In the genomic region with DNA sequence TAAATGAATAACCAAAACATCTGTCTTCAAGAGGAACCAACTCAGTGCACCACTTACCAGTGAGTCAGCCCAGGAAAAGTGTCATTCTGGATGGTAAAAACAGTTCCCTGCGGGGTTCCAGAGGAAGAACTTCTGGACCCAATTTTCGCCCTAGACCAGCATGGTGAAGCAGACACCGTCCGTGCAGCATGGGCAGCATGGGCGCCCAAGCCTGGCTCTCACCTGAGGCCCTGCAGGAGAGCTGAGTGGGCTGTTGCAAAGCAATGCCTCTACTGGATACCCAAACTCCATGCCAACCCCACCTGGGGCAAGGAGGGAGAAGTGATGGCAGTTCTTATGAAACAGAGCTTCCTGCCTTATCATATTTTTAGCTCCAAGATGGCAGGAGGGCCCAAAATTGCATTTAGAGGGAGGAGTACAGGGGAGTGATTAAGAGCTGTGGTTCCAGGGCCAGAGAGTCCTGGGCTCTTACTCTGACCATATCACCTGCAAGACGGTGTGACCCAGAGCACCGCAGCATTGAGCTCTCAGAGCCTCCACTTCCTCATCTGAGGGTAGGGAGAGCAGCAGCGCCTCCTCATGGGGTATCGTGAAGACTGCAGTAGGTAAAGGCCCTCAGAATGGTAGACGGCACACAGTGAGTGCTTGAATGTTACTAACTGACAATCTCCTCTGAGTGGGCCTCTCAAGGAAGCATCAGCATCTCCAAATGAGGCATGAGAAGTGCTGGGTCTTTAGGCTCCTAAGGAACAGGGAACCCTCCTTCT, we compare ENCODE assay signal across 8 cellular contexts. TPM values are rescaled to one million over a fixed set of nuclear protein-coding genes. Genes with fewer than 3 reads are reported as not detected.
A peak's percentile ranks its signal among the peaks of the same experiment; 100 is the strongest.
DNase-seq lines count a peak whose midpoint lies in the region; ATAC-seq, FAIRE-seq and TF ChIP-seq lines count a peak whose summit lies in the region.

No MANE protein-coding gene starts in this region.

- DNase-seq in GM12864 (ENCODE audit: low read depth) (no peak), OCI-LY7 (ENCODE audit: low spot score) (peak; percentile 58), HepG2 (ENCODE audit: low spot score) (no peak), esophagus muscularis mucosa (ENCODE audit: extremely low spot score) (no peak), hepatocyte (ENCODE audit: low spot score) (no peak), amygdala (lab: John Stamatoyannopoulos, UW) (no peak)
- peak; percentile 33 for DNase-seq in activated naive CD8-positive, alpha-beta T cell treated with anti-CD3 and anti-CD28 coated beads for 36 hours

- H3K9me3 Mint-ChIP-seq in activated naive CD8-positive, alpha-beta T cell treated with anti-CD3 and anti-CD28 coated beads for 36 hours = no peaks in the 10 kb centered on the region

- H3K4me1 ChIP-seq in OCI-LY7 (ENCODE audit: insufficient read depth, low read length, poor library complexity, severe bottlenecking) = peaks cover 10% of the 10 kb centered on the region
- no peaks in the 10 kb centered on the region for H3K4me1 ChIP-seq in HepG2 (ENCODE audit: insufficient read depth, low read length)
- peaks cover 0 to 3% (median 2%) of the 10 kb centered on the region in 4 donors for H3K4me1 ChIP-seq in esophagus muscularis mucosa
- no peaks in the 10 kb centered on the region for H3K4me1 ChIP-seq in hepatocyte (ENCODE audit: insufficient read depth)

- no peaks in the 10 kb centered on the region for H3K27me3 Mint-ChIP-seq in activated naive CD8-positive, alpha-beta T cell treated with anti-CD3 and anti-CD28 coated beads for 36 hours

- no peak for TF ChIP-seq RAD21 in HepG2 (CRISPR knock-in tag; IDR thresholded peaks at IDR 0.05)

- no peak for FAIRE-seq in HepG2 (lab: Jason Lieb, UNC)

- H3K4me3 ChIP-seq in GM12864 (ENCODE audit: low read depth, low read length) (no peak overlapping the region), OCI-LY7 (ENCODE audit: low read depth, low read length, poor library complexity, severe bottlenecking) (no peak overlapping the region), HepG2 (replicated peaks in 1 of 3; ENCODE audit: insufficient read depth in 1 of 3, low read depth in 2 of 3, low read length in 3 of 3) (no peak overlapping the region), esophagus muscularis mucosa (no peak overlapping the region), hepatocyte (no peak overlapping the region)

- H3K36me3 ChIP-seq in OCI-LY7 (ENCODE audit: insufficient read depth, low read length) = peaks cover 68% of the 10 kb centered on the region
- H3K36me3 ChIP-seq in HepG2 (replicated peaks in 1 of 2; ENCODE audit: control insufficient read depth in 1 of 2, insufficient read depth in 2 of 2, low read length in 2 of 2) = peaks cover 10 to 46% of the 10 kb centered on the region in 2 experiments
- H3K36me3 ChIP-seq in esophagus muscularis mucosa = peaks cover 31 to 99% (median 89%) of the 10 kb centered on the region in 4 donors
- H3K36me3 ChIP-seq in hepatocyte (replicated peaks; ENCODE audit: insufficient read depth, low read depth) = no peaks in the 10 kb centered on the region

- H3K4me2 ChIP-seq in OCI-LY7 (ENCODE audit: low read length) (no peak overlapping the region), HepG2 (ENCODE audit: low read depth, low read length) (no peak overlapping the region), hepatocyte (no peak overlapping the region)

- H4K20me1 ChIP-seq in OCI-LY7 (ENCODE audit: insufficient read depth, low read length) (no peaks in the 10 kb centered on the region), HepG2 (ENCODE audit: insufficient read depth, low read length) (no peaks in the 10 kb centered on the region), hepatocyte (ENCODE audit: insufficient read depth, poor library complexity, severe bottlenecking) (no peaks in the 10 kb centered on the region)

- POLR2A ChIA-PET in OCI-LY7 (lab: Charles Lee) (interaction anchor here (0.6 to 1.2 kb wide), 3 partner anchors 21 to 233 kb away, joined by 3 to 5 read pairs (median 3); no protein-coding TSS in a partner anchor), HepG2 (lab: Yijun Ruan, JAX) (no interaction called here)

- H3K4me1 Mint-ChIP-seq in activated naive CD8-positive, alpha-beta T cell treated with anti-CD3 and anti-CD28 coated beads for 36 hours = peaks cover 4% of the 10 kb centered on the region

- CTCF ChIA-PET in OCI-LY7 (lab: Charles Lee; ENCODE audit: unreplicated experiment) (interaction anchor here (0.6 to 1.4 kb wide), 4 partner anchors 17 to 170 kb away, joined by 3 to 5 read pairs (median 3); no protein-coding TSS in a partner anchor), HepG2 (lab: Yijun Ruan, JAX; ENCODE audit: low intra/inter-chr PET ratio, low total read pairs) (interaction anchor here (1.1 kb wide), 1 partner anchor 168 kb away, joined by 3 read pairs; no protein-coding TSS in a partner anchor)

- no peak overlapping the region for H3K27ac Mint-ChIP-seq in activated naive CD8-positive, alpha-beta T cell treated with anti-CD3 and anti-CD28 coated beads for 36 hours

- WGBS in HepG2 (ENCODE audit: low lambda C conversion rate) = 100% methylated on average over 2 of the region's 10 CpGs
- 78% methylated on average over 10 of the region's 10 CpGs for WGBS in esophagus muscularis mucosa
- 91% methylated on average over 10 of the region's 10 CpGs for WGBS in hepatocyte (ENCODE audit: low lambda C conversion rate, missing lambda C conversion rate)

- no peak overlapping the region for H3K9ac ChIP-seq in HepG2 (ENCODE audit: insufficient read depth, low read depth, low read length)

- no TSS peak for BruUV-seq in OCI-LY7 (replicated peaks; lab: Mats Ljungman, UMichigan)
- no TSS peak for BruUV-seq in HepG2 (replicated peaks; lab: Mats Ljungman, UMichigan)

- no peaks in the 10 kb centered on the region for H3K9me2 ChIP-seq in OCI-LY7 (ENCODE audit: insufficient read depth, low read length)
- no peaks in the 10 kb centered on the region for H3K9me2 ChIP-seq in hepatocyte (replicated peaks; ENCODE audit: insufficient read depth)

- H3K4me3 Mint-ChIP-seq in activated naive CD8-positive, alpha-beta T cell treated with anti-CD3 and anti-CD28 coated beads for 36 hours = no peak overlapping the region

- peaks cover 19% of the 10 kb centered on the region for H3K36me3 Mint-ChIP-seq in activated naive CD8-positive, alpha-beta T cell treated with anti-CD3 and anti-CD28 coated beads for 36 hours

- peak; percentile 58 for ATAC-seq in HepG2
- no peak for ATAC-seq in GM21786 (IDR thresholded peaks at IDR 0.05; ENCODE audit: unreplicated experiment)

- TF ChIP-seq EP300 in HepG2 (IDR thresholded peaks at IDR 0.05; ENCODE audit: low read depth in 2 of 2, low read length in 2 of 2) (no peak), HepG2 (CRISPR knock-in tag; IDR thresholded peaks at IDR 0.05; ENCODE audit: borderline replicate concordance) (no peak), esophagus muscularis mucosa (IDR thresholded peaks at IDR 0.05) (no peak)

- in situ Hi-C loops in HepG2 (cut with HindIII; ENCODE audit: extremely low pct_ligation_motif_present, low pct_unique_long_range_greater_than_20kb) = no loop called here

- H3K79me2 ChIP-seq in OCI-LY7 (ENCODE audit: insufficient read depth, low read depth, low read length) (no peaks in the 10 kb centered on the region), HepG2 (ENCODE audit: insufficient read depth, low read length) (no peaks in the 10 kb centered on the region), hepatocyte (no peaks in the 10 kb centered on the region)

- no peak overlapping the region for H2AFZ ChIP-seq in OCI-LY7 (ENCODE audit: low read length)
- no peak overlapping the region for H2AFZ ChIP-seq in HepG2 (ENCODE audit: low read length)
- H2AFZ ChIP-seq in hepatocyte = no peak overlapping the region

- peak; percentile 56 for TF ChIP-seq CTCF in GM12864 (IDR thresholded peaks at IDR 0.05; ENCODE audit: low read depth, low read length, missing control alignments)
- peak; percentile 76 for TF ChIP-seq CTCF in OCI-LY7 (conservative IDR thresholded peaks at IDR 0.05; ENCODE audit: low read length)
- TF ChIP-seq CTCF in HepG2 (CRISPR knock-in tag; IDR thresholded peaks at IDR 0.05) = peak; percentile 52
- peak in 1 of 3 experiments; percentile 17 for TF ChIP-seq CTCF in esophagus muscularis mucosa (IDR thresholded peaks at IDR 0.05)
- no peak for TF ChIP-seq CTCF in hepatocyte (IDR thresholded peaks at IDR 0.05; ENCODE audit: poor library complexity)

- H3K27me3 ChIP-seq in HepG2 (ENCODE audit: control insufficient read depth in 1 of 2, insufficient read depth in 2 of 2, low read length in 2 of 2) = no peaks in the 10 kb centered on the region
- no peaks in the 10 kb centered on the region for H3K27me3 ChIP-seq in esophagus muscularis mucosa
- H3K27me3 ChIP-seq in hepatocyte = no peaks in the 10 kb centered on the region

- no peaks in the 10 kb centered on the region for H3K9me3 ChIP-seq in OCI-LY7 (ENCODE audit: low read length)
- no peaks in the 10 kb centered on the region for H3K9me3 ChIP-seq in HepG2 (ENCODE audit: low read length)
- H3K9me3 ChIP-seq in esophagus muscularis mucosa = no peaks in the 10 kb centered on the region
- H3K9me3 ChIP-seq in hepatocyte (ENCODE audit: low read depth) = no peaks in the 10 kb centered on the region

- intact Hi-C loops in OCI-LY7 (cut with micrococcal nuclease; ENCODE audit: unreplicated experiment) (loop anchor here (5.0 kb wide), 1 partner anchor 256 kb away; a partner anchor contains a TSS), HepG2 (cut with micrococcal nuclease; ENCODE audit: unreplicated experiment) (no loop called here), esophagus muscularis mucosa (cut with DNase I) (no loop called here)

- no peak for TF ChIP-seq POLR2A in HepG2 (IDR thresholded peaks at IDR 0.05; ENCODE audit: insufficient read depth in 1 of 2, low read depth in 2 of 2, low read length in 2 of 2)
- no peak for TF ChIP-seq POLR2A in esophagus muscularis mucosa (IDR thresholded peaks at IDR 0.05; ENCODE audit: low read depth)

- no peak overlapping the region for H3K27ac ChIP-seq in OCI-LY7 (ENCODE audit: low read depth, low read length, poor library complexity, severe bottlenecking)
- no peak overlapping the region for H3K27ac ChIP-seq in HepG2 (ENCODE audit: extremely low read length, insufficient read depth, low read length)
- H3K27ac ChIP-seq in esophagus muscularis mucosa (replicated peaks in 1 of 4) = no peak overlapping the region
- no peak overlapping the region for H3K27ac ChIP-seq in hepatocyte

RNA-seq across cellular contexts. Expression of a gene that starts 16.6 kb away (rescaled TPM):
- 23.4 and 28.8 TPM in 2 replicates for total RNA-seq in OCI-LY7 (2014; rRNA removed; shearing (Covaris generic))
- total RNA-seq in OCI-LY7 (2022) = 40.7 and 47.0 TPM in 2 replicates
- 10 to 100 TPM; 18.1 to 18.2 TPM for total RNA-seq in activated naive CD8-positive, alpha-beta T cell treated with anti-CD3 and anti-CD28 coated beads for 36 hours
- total RNA-seq in HepG2 (2016; rRNA removed; fragmentation: Illumina TruSeq; extraction: Trizol) = 4.3 and 4.8 TPM in 2 replicates
- 1.1 and 1.2 TPM in 2 replicates for total RNA-seq in HepG2 (2016; cell fraction: cytosol; rRNA removed; fragmentation: Illumina TruSeq; extraction: Trizol; ENCODE audit: low read depth)
- 3.0 and 4.9 TPM in 2 replicates for total RNA-seq in HepG2 (2016; cell fraction: insoluble cytoplasmic fraction; rRNA removed; fragmentation: Illumina TruSeq; extraction: Trizol)
- total RNA-seq in HepG2 (2016; cell fraction: membrane; rRNA removed; fragmentation: Illumina TruSeq; extraction: Trizol) = 3.8 TPM in 2 replicates
- 2.6 and 3.9 TPM in 2 replicates for total RNA-seq in HepG2 (2016; cell fraction: nucleus; rRNA removed; fragmentation: Illumina TruSeq; extraction: Trizol)
- 9.3 and 9.6 TPM in 2 replicates for polyA plus RNA-seq in HepG2 (2011; rRNA removed)
- polyA plus RNA-seq in HepG2 (2011; cell fraction: cytosol; rRNA removed) = 7.3 and 11.5 TPM in 2 replicates
- polyA plus RNA-seq in HepG2 (2011; cell fraction: nucleus; rRNA removed) = 14.7 and 18.6 TPM in 2 replicates
- polyA plus RNA-seq in HepG2 (2012) = 4.4 and 6.6 TPM in 2 replicates
- 1.7 and 3.1 TPM in 2 replicates for polyA plus RNA-seq in HepG2 (2016; cell fraction: cytosol; fragmentation: Illumina TruSeq; extraction: Trizol; ENCODE audit: low read depth)
- 3.3 and 4.8 TPM in 2 replicates for polyA plus RNA-seq in HepG2 (2016; cell fraction: insoluble cytoplasmic fraction; fragmentation: Illumina TruSeq; extraction: Trizol; ENCODE audit: low read depth)
- polyA plus RNA-seq in HepG2 (2016; cell fraction: membrane; fragmentation: Illumina TruSeq; extraction: Trizol; ENCODE audit: low read depth) = 3.5 and 4.2 TPM in 2 replicates
- polyA plus RNA-seq in HepG2 (2016; cell fraction: nucleus; fragmentation: Illumina TruSeq; extraction: Trizol; ENCODE audit: insufficient read depth, low read depth) = 8.4 and 9.9 TPM in 2 replicates
- polyA minus RNA-seq in HepG2 (2011; rRNA and poly(A)+ RNA removed; ENCODE audit: low replicate concordance) = 26.2 and 71.2 TPM in 2 replicates
- 6.0 and 7.6 TPM in 2 replicates for polyA minus RNA-seq in HepG2 (2011; cell fraction: cytosol; rRNA and poly(A)+ RNA removed)
- 11.9 and 12.7 TPM in 2 replicates for polyA minus RNA-seq in HepG2 (2011; cell fraction: nucleus; rRNA and poly(A)+ RNA removed)
- total RNA-seq in esophagus muscularis mucosa = 10 to 100 TPM; 62.0 to 89.3 (median 76.1) TPM
- 34.7 and 48.4 TPM in 2 replicates for total RNA-seq in hepatocyte
- 33.5 and 40.4 TPM in 2 replicates for polyA plus RNA-seq in hepatocyte

RNA-seq across cellular contexts. Expression of a gene that starts 29.6 kb away (rescaled TPM):
- 15.0 and 27.7 TPM in 2 replicates for total RNA-seq in OCI-LY7 (2014; rRNA removed; shearing (Covaris generic))
- 51.2 and 51.8 TPM in 2 replicates for total RNA-seq in OCI-LY7 (2022)
- 10 to 100 TPM; 54.9 to 58.4 TPM for total RNA-seq in activated naive CD8-positive, alpha-beta T cell treated with anti-CD3 and anti-CD28 coated beads for 36 hours
- 14.3 and 15.5 TPM in 2 replicates for total RNA-seq in HepG2 (2016; rRNA removed; fragmentation: Illumina TruSeq; extraction: Trizol)
- total RNA-seq in HepG2 (2016; cell fraction: cytosol; rRNA removed; fragmentation: Illumina TruSeq; extraction: Trizol; ENCODE audit: low read depth) = 12.3 and 14.3 TPM in 2 replicates
- 14.3 and 15.2 TPM in 2 replicates for total RNA-seq in HepG2 (2016; cell fraction: insoluble cytoplasmic fraction; rRNA removed; fragmentation: Illumina TruSeq; extraction: Trizol)
- total RNA-seq in HepG2 (2016; cell fraction: membrane; rRNA removed; fragmentation: Illumina TruSeq; extraction: Trizol) = 10.2 and 12.2 TPM in 2 replicates
- 7.5 and 8.0 TPM in 2 replicates for total RNA-seq in HepG2 (2016; cell fraction: nucleus; rRNA removed; fragmentation: Illumina TruSeq; extraction: Trizol)
- 20.7 and 23.7 TPM in 2 replicates for polyA plus RNA-seq in HepG2 (2011; rRNA removed)
- 15.2 and 22.5 TPM in 2 replicates for polyA plus RNA-seq in HepG2 (2011; cell fraction: cytosol; rRNA removed)
- polyA plus RNA-seq in HepG2 (2011; cell fraction: nucleus; rRNA removed) = 21.9 and 25.0 TPM in 2 replicates
- polyA plus RNA-seq in HepG2 (2012) = 23.5 and 27.9 TPM in 2 replicates
- polyA plus RNA-seq in HepG2 (2016; cell fraction: cytosol; fragmentation: Illumina TruSeq; extraction: Trizol; ENCODE audit: low read depth) = 13.6 and 17.3 TPM in 2 replicates
- polyA plus RNA-seq in HepG2 (2016; cell fraction: insoluble cytoplasmic fraction; fragmentation: Illumina TruSeq; extraction: Trizol; ENCODE audit: low read depth) = 33.8 and 40.9 TPM in 2 replicates
- 21.2 and 22.5 TPM in 2 replicates for polyA plus RNA-seq in HepG2 (2016; cell fraction: membrane; fragmentation: Illumina TruSeq; extraction: Trizol; ENCODE audit: low read depth)
- polyA plus RNA-seq in HepG2 (2016; cell fraction: nucleus; fragmentation: Illumina TruSeq; extraction: Trizol; ENCODE audit: insufficient read depth, low read depth) = 37.8 and 46.2 TPM in 2 replicates
- polyA minus RNA-seq in HepG2 (2011; rRNA and poly(A)+ RNA removed; ENCODE audit: low replicate concordance) = 11.3 and 29.3 TPM in 2 replicates
- polyA minus RNA-seq in HepG2 (2011; cell fraction: cytosol; rRNA and poly(A)+ RNA removed) = 7.8 and 9.6 TPM in 2 replicates
- polyA minus RNA-seq in HepG2 (2011; cell fraction: nucleus; rRNA and poly(A)+ RNA removed) = 6.8 and 7.5 TPM in 2 replicates
- 10 to 100 TPM; 36.5 to 54.9 (median 47.8) TPM for total RNA-seq in esophagus muscularis mucosa
- 25.4 and 26.8 TPM in 2 replicates for total RNA-seq in hepatocyte
- 55.0 and 58.0 TPM in 2 replicates for polyA plus RNA-seq in hepatocyte

RNA-seq across cellular contexts. Expression of a gene that starts 40.5 kb away (rescaled TPM):
- 16.1 and 17.2 TPM in 2 replicates for total RNA-seq in OCI-LY7 (2014; rRNA removed; shearing (Covaris generic))
- total RNA-seq in OCI-LY7 (2022) (70.5 and 74.4 TPM in 2 replicates), HepG2 (2016; rRNA removed; fragmentation: Illumina TruSeq; extraction: Trizol) (22.7 and 27.9 TPM in 2 replicates), esophagus muscularis mucosa (100 to 1,000 TPM; 248 to 444 (median 347) TPM), hepatocyte (74.4 and 76.8 TPM in 2 replicates)
- 10 to 100 TPM; 10.5 to 11.7 TPM for total RNA-seq in activated naive CD8-positive, alpha-beta T cell treated with anti-CD3 and anti-CD28 coated beads for 36 hours
- 4.3 and 4.7 TPM in 2 replicates for total RNA-seq in HepG2 (2016; cell fraction: cytosol; rRNA removed; fragmentation: Illumina TruSeq; extraction: Trizol; ENCODE audit: low read depth)
- total RNA-seq in HepG2 (2016; cell fraction: insoluble cytoplasmic fraction; rRNA removed; fragmentation: Illumina TruSeq; extraction: Trizol) = 22.1 and 22.8 TPM in 2 replicates
- 12.6 and 13.8 TPM in 2 replicates for total RNA-seq in HepG2 (2016; cell fraction: membrane; rRNA removed; fragmentation: Illumina TruSeq; extraction: Trizol)
- total RNA-seq in HepG2 (2016; cell fraction: nucleus; rRNA removed; fragmentation: Illumina TruSeq; extraction: Trizol) = 16.9 TPM in 2 replicates
- polyA plus RNA-seq in HepG2 (2011; rRNA removed) (40.8 and 59.8 TPM in 2 replicates), hepatocyte (85.3 and 92.3 TPM in 2 replicates)
- 29.8 and 37.1 TPM in 2 replicates for polyA plus RNA-seq in HepG2 (2011; cell fraction: cytosol; rRNA removed)
- 69.2 and 76.6 TPM in 2 replicates for polyA plus RNA-seq in HepG2 (2011; cell fraction: nucleus; rRNA removed)
- polyA plus RNA-seq in HepG2 (2012) = 26.4 and 32.7 TPM in 2 replicates
- 3.1 and 3.2 TPM in 2 replicates for polyA plus RNA-seq in HepG2 (2016; cell fraction: cytosol; fragmentation: Illumina TruSeq; extraction: Trizol; ENCODE audit: low read depth)
- 24.4 and 30.4 TPM in 2 replicates for polyA plus RNA-seq in HepG2 (2016; cell fraction: insoluble cytoplasmic fraction; fragmentation: Illumina TruSeq; extraction: Trizol; ENCODE audit: low read depth)
- 10.0 and 10.4 TPM in 2 replicates for polyA plus RNA-seq in HepG2 (2016; cell fraction: membrane; fragmentation: Illumina TruSeq; extraction: Trizol; ENCODE audit: low read depth)
- polyA plus RNA-seq in HepG2 (2016; cell fraction: nucleus; fragmentation: Illumina TruSeq; extraction: Trizol; ENCODE audit: insufficient read depth, low read depth) = 33.4 and 38.4 TPM in 2 replicates
- polyA minus RNA-seq in HepG2 (2011; rRNA and poly(A)+ RNA removed; ENCODE audit: low replicate concordance) = 118 and 247 TPM in 2 replicates
- polyA minus RNA-seq in HepG2 (2011; cell fraction: cytosol; rRNA and poly(A)+ RNA removed) = 37.2 and 50.5 TPM in 2 replicates
- 49.2 and 53.7 TPM in 2 replicates for polyA minus RNA-seq in HepG2 (2011; cell fraction: nucleus; rRNA and poly(A)+ RNA removed)

Comparison
In these comparisons a context has a peak if more than half of its experiments do, and no peak if none do; other contexts are left out.
1. DNase-seq: peak in OCI-LY7 (single experiment) and activated naive CD8-positive, alpha-beta T cell treated with anti-CD3 and anti-CD28 coated beads for 36 hours (single experiment); none in GM12864 (single experiment), HepG2 (single experiment), esophagus muscularis mucosa (single experiment), hepatocyte (single experiment) and amygdala (0 of 56).